9 cellular contexts compared by ENCODE assay signal in the genomic region with DNA sequence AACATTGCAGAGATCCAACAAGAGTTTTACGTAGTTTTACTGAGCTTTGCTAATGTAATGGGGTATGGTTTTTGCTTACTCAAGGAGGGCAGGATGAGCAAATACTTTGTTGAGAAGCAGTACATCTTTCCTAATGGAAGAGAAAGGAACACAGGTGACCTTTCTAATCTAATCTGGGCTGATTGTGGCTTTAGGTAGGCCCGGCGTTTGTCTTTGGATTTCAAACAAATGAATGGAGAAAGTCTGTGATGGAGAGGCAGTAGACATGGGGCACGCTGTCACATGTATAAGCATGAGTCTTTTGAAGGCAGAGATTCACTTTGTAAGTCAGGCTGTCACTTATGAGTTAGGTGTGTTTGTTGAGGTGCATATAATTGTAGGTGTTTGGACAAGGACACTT. TPM values are rescaled to one million over a fixed set of nuclear protein-coding genes. Genes with fewer than 3 reads are reported as not detected.
DNase-seq lines count a peak whose midpoint lies in the region; ATAC-seq and TF ChIP-seq lines count a peak whose summit lies in the region.
"Had no signal": no experiment of that assay in that cellular context is flagged by ENCODE, and none has a peak within 500 bp of the region (broad histone marks: within the 10 kb centered on the region; RNA-seq: fewer than 3 reads in every experiment).

No MANE protein-coding gene starts in this region.

- intact Hi-C loops in left colon (cut with DNase I, micrococcal nuclease), result no loop called here

- H3K4me3 ChIP-seq in BLaER1 treated with 17β-estradiol and CSF1 and Interleukin-3, amounts not matched to agents 10 nM and 100 nM, result peak overlapping the region; percentile 81 to 98 (median 94); a peak in 15 of 20 replicates
- H3K4me3 ChIP-seq in MM.1S (ENCODE audit: low read length) (peak overlapping the region; percentile 3; the same call in 1 of the 2 replicates), ectodermal cell (ENCODE audit: insufficient read depth, low read depth, low read length) (peak overlapping the region; percentile 78)

- H3K9me2 ChIP-seq in MM.1S (replicated peaks; ENCODE audit: insufficient read depth, low read length), result no peaks in the 10 kb centered on the region

- H3K4me3 Mint-ChIP-seq in neural crest cell, result peak overlapping the region; percentile 91

- H3K27ac ChIP-seq in BLaER1 treated with 17β-estradiol and CSF1 and Interleukin-3, amounts not matched to agents 10 nM and 100 nM, result peak overlapping the region in 2 of 11 experiments; percentile 97 to 99; a peak in 3 of 22 replicates
- H3K27ac ChIP-seq in MM.1S (ENCODE audit: low read length) (no peak overlapping the region), ectodermal cell (ENCODE audit: insufficient read depth, low read depth, low read length, poor library complexity, severe bottlenecking) (no peak overlapping the region)

- H3K9me3 Mint-ChIP-seq in neural crest cell, result peaks cover 3% of the 10 kb centered on the region

- H3K27me3 Mint-ChIP-seq in neural crest cell (ENCODE audit: low read depth), result no peaks in the 10 kb centered on the region

- 91 to 95% methylated on average over 4 of the region's 4 CpGs for WGBS in ectodermal cell, 2 experiments

- peaks cover 20 to 42% (median 29%) of the 10 kb centered on the region in 11 experiments; a peak in 21 of 22 replicates for H3K36me3 ChIP-seq in BLaER1 treated with 17β-estradiol and CSF1 and Interleukin-3, amounts not matched to agents 10 nM and 100 nM
- H3K36me3 ChIP-seq in MM.1S (replicated peaks; ENCODE audit: insufficient read depth, low read length), result no peaks in the 10 kb centered on the region
- no peaks in the 10 kb centered on the region for H3K36me3 ChIP-seq in ectodermal cell (ENCODE audit: control insufficient read depth, insufficient read depth, low read length)

- peaks cover 42 to 66% (median 56%) of the 10 kb centered on the region in 10 experiments for H3K4me1 ChIP-seq in BLaER1 treated with 17β-estradiol and CSF1 and Interleukin-3, amounts not matched to agents 10 nM and 100 nM
- H3K4me1 ChIP-seq in MM.1S (ENCODE audit: low read length) (peaks cover 6% of the 10 kb centered on the region; the same call in 1 of the 2 replicates), ectodermal cell (ENCODE audit: control insufficient read depth, insufficient read depth, low read length) (no peaks in the 10 kb centered on the region)

- no peak for ATAC-seq in left colon
- ATAC-seq in GM19467 (IDR thresholded peaks at IDR 0.05; ENCODE audit: unreplicated experiment), result no peak

- peaks cover 4% of the 10 kb centered on the region for H3K36me3 Mint-ChIP-seq in neural crest cell (ENCODE audit: low read depth)

- no peaks in the 10 kb centered on the region for H3K27me3 ChIP-seq in BLaER1 treated with 17β-estradiol and CSF1 and Interleukin-3, amounts not matched to agents 10 nM and 100 nM
- no peaks in the 10 kb centered on the region for H3K27me3 ChIP-seq in MM.1S (replicated peaks; ENCODE audit: insufficient read depth, low read length)
- H3K27me3 ChIP-seq in ectodermal cell (ENCODE audit: control insufficient read depth, insufficient read depth, low read length, poor library complexity, severe bottlenecking), result no peaks in the 10 kb centered on the region

- DNase-seq in MM.1S, result no peak
- no peak for DNase-seq in neural crest cell (ENCODE audit: low read depth, low spot score)
- no peak for DNase-seq in left colon
- no peak for DNase-seq in NCI-H1930 (lab: John Stamatoyannopoulos, UW)
- DNase-seq in SIG-M5 (lab: John Stamatoyannopoulos, UW), result no peak

- H3K9ac ChIP-seq in BLaER1 treated with 17β-estradiol and CSF1 and Interleukin-3, amounts not matched to agents 10 nM and 100 nM, result peak overlapping the region; percentile 95 to 100 (median 97); a peak in 19 of 22 replicates
- H3K9ac ChIP-seq in MM.1S (ENCODE audit: low read length), result no peak overlapping the region

- no peak overlapping the region for H3K27ac Mint-ChIP-seq in neural crest cell (ENCODE audit: unreplicated experiment)

- H3K4me2 ChIP-seq in BLaER1 treated with 17β-estradiol and CSF1 and Interleukin-3, amounts not matched to agents 10 nM and 100 nM, result peak overlapping the region; percentile 84 to 98 (median 94)
- peak overlapping the region; percentile 56; the same call in 1 of the 2 replicates for H3K4me2 ChIP-seq in MM.1S (ENCODE audit: low read depth, low read length)

- H3K9me3 ChIP-seq in BLaER1 treated with 17β-estradiol and CSF1 and Interleukin-3, amounts not matched to agents 10 nM and 100 nM (replicated peaks in 1 of 11), result no peaks in the 10 kb centered on the region; a peak in 1 of 22 replicates
- H3K9me3 ChIP-seq in MM.1S (replicated peaks; ENCODE audit: insufficient read depth, low read length) (no peaks in the 10 kb centered on the region), ectodermal cell (ENCODE audit: control insufficient read depth, low read length) (no peaks in the 10 kb centered on the region)

- TF ChIP-seq CTCF in MM.1S (IDR thresholded peaks at IDR 0.05; ENCODE audit: low read length), result no peak
- no peak for TF ChIP-seq CTCF in neural crest cell (conservative IDR thresholded peaks at IDR 0.05)

- H2AFZ ChIP-seq in MM.1S (ENCODE audit: low read length), result no peak overlapping the region

- peaks cover 47 to 64% (median 61%) of the 10 kb centered on the region in 11 experiments; a peak in 21 of 22 replicates for H4K20me1 ChIP-seq in BLaER1 treated with 17β-estradiol and CSF1 and Interleukin-3, amounts not matched to agents 10 nM and 100 nM
- no peaks in the 10 kb centered on the region for H4K20me1 ChIP-seq in MM.1S (ENCODE audit: insufficient read depth, low read length)

- peaks cover 18% of the 10 kb centered on the region for H3K4me1 Mint-ChIP-seq in neural crest cell

- H3K79me2 ChIP-seq in MM.1S (ENCODE audit: low read length), result peaks cover 62% of the 10 kb centered on the region

- H3F3A ChIP-seq in MM.1S (ENCODE audit: insufficient read depth, low read length), result peaks cover 7% of the 10 kb centered on the region; the same call in 1 of the 2 replicates

RNA-seq across cellular contexts. Expression of a gene that starts 1.7 kb away (rescaled TPM):
- 47.5 TPM for polyA plus RNA-seq in ectodermal cell (2013, experiment 1 of 4)
- 49.9 TPM for polyA plus RNA-seq in ectodermal cell (2013, experiment 2 of 4)
- polyA plus RNA-seq in ectodermal cell (2013, experiment 3 of 4), result 37.8 TPM
- polyA plus RNA-seq in ectodermal cell (2013, experiment 4 of 4), result 40.2 TPM
- total RNA-seq in neural crest cell, result 61.2 and 64.5 TPM in 2 replicates
- total RNA-seq in left colon, result 10 to 100 TPM; 31.5 to 37.0 TPM

RNA-seq across cellular contexts. Expression of a gene that starts 50.2 kb away (rescaled TPM):
- polyA plus RNA-seq in ectodermal cell (2013, experiment 1 of 4), result 1.3 TPM
- polyA plus RNA-seq in ectodermal cell (2013, experiment 2 of 4), result 1.00 TPM
- 1.1 TPM for polyA plus RNA-seq in ectodermal cell (2013, experiment 3 of 4)
- polyA plus RNA-seq in ectodermal cell (2013, experiment 4 of 4), result 0.57 TPM
- total RNA-seq in neural crest cell, result 2.9 and 3.3 TPM in 2 replicates
- 10 to 100 TPM in 1 of 2 donors, 1 to 10 TPM in 1; 7.9 to 22.6 TPM for total RNA-seq in left colon

RNA-seq across cellular contexts. Expression of a gene that starts 56.5 kb away (rescaled TPM):
- polyA plus RNA-seq in ectodermal cell (2013, experiment 1 of 4), result not detected
- polyA plus RNA-seq in ectodermal cell (2013, experiment 2 of 4), result not detected
- not detected for polyA plus RNA-seq in ectodermal cell (2013, experiment 3 of 4)
- polyA plus RNA-seq in ectodermal cell (2013, experiment 4 of 4), result not detected
- not detected in 2 replicates for total RNA-seq in neural crest cell
- total RNA-seq in left colon, result 10 to 100 TPM; 13.1 to 18.6 TPM
- total RNA-seq: renal cortical epithelial cell had no signal

Comparison
In these comparisons a context has a peak if more than half of its experiments do, and no peak if none do; other contexts are left out.
1. H3K4me3 ChIP-seq: peak in every context shown above with its lines; median percentile 94 in BLaER1 treated with 17β-estradiol and CSF1 and Interleukin-3, amounts not matched to agents 10 nM and 100 nM; 78 in ectodermal cell; 3 in MM.1S.
2. RNA of a gene that starts 56.5 kb away (total RNA-seq): 13.1 to 18.6 TPM in left colon; not detected in neural crest cell; every median in the first group is over 10 times any median in the second.